Comparison of ENCODE assay signal across 8 cellular contexts in the genomic region with DNA sequence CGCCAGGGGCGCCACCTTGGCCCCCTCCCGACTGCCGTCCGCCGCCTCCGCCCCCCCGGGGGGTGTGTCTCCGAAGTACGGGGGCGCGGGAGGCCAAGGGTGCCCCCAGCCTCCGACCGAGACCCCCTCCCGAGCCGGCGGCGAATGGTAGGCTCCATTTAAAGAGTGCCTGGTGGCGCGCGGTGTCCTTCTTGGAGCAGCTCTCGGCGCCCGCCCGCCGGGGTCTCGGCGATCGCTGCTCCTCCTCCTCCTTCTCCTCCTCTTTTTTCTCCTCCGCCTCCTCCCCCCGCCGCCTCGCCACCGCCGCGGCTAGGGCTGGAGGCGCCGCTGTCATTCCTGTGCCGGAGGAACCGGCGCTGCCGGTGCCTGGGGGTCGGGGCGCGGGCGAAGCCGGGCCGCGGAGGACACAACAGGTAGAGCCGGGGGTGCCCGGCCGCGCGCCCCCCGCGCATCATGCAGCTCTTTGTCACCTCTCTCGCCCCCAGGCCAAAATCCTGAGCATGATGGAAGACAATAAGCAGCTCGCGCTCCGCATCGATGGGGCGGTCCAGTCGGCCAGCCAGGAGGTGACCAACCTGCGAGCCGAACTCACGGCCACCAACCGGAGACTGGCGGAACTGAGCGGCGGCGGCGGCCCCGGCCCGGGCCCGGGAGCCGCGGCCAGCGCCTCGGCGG. TPM values are rescaled to one million over a fixed set of nuclear protein-coding genes. Genes with fewer than 3 reads are reported as not detected.
DNase-seq lines count a peak whose midpoint lies in the region; ATAC-seq and TF ChIP-seq lines count a peak whose summit lies in the region.

A gene (plus strand): TSS at position 188 of the 675 bp plus-strand sequence.

- H3K18ac ChIP-seq in trophoblast cell (ENCODE audit: low read length): peak within 1 kb of the TSS; percentile 43

- H3K4me2 ChIP-seq in trophoblast cell (ENCODE audit: low read length): peak within 1 kb of the TSS; percentile 95

- WGBS in trophoblast cell (ENCODE audit: extremely low coverage, insufficient coverage, insufficient read length): no CpG with 5 or more reads among the region's 80 CpGs

- H2BK5ac ChIP-seq in trophoblast cell (ENCODE audit: low read depth, low read length, poor library complexity): peak within 1 kb of the TSS; percentile 96

- H2AK5ac ChIP-seq in trophoblast cell (ENCODE audit: low read length): no peak within 1 kb of the TSS

- no peak for TF ChIP-seq POLR2A in erythroblast (IDR thresholded peaks at IDR 0.05; ENCODE audit: low read length)

- H3K36me3 ChIP-seq in trophoblast cell (ENCODE audit: control insufficient read depth in 1 of 2, insufficient read depth in 2 of 2, low read length in 2 of 2): no peaks in the 10 kb centered on the region

- peak within 1 kb of the TSS; percentile 42 for H2BK12ac ChIP-seq in trophoblast cell (ENCODE audit: low read length)

- peaks cover 3% of the 10 kb centered on the region for H3K9me3 ChIP-seq in trophoblast cell (ENCODE audit: insufficient read depth, low read depth, low read length)

- H2AFZ ChIP-seq in trophoblast cell (ENCODE audit: insufficient read depth, low read length, poor library complexity): peak within 1 kb of the TSS; percentile 90

- no peak for ATAC-seq in GM21529 (IDR thresholded peaks at IDR 0.05; ENCODE audit: unreplicated experiment)

- peak within 1 kb of the TSS; percentile 54 for H3K4me3 ChIP-seq in GM08714 (ENCODE audit: low read length)
- H3K4me3 ChIP-seq in trophoblast cell (ENCODE audit: low read depth, low read length): peak within 1 kb of the TSS; percentile 81

- H3K9ac ChIP-seq in trophoblast cell (ENCODE audit: low read length): peak within 1 kb of the TSS; percentile 50

- peak within 1 kb of the TSS; percentile 61 for H3K14ac ChIP-seq in trophoblast cell (ENCODE audit: low read length)

- H3K23ac ChIP-seq in trophoblast cell (ENCODE audit: low read length): no peak within 1 kb of the TSS

- H3K79me2 ChIP-seq in trophoblast cell (ENCODE audit: control insufficient read depth, insufficient read depth, low read length, poor library complexity): peaks cover 12% of the 10 kb centered on the region

- H3K27ac ChIP-seq in trophoblast cell (ENCODE audit: low read depth, low read length): peak within 1 kb of the TSS; percentile 74

- peaks cover 19% of the 10 kb centered on the region for H3K79me1 ChIP-seq in trophoblast cell (ENCODE audit: low read length)

- H4K91ac ChIP-seq in trophoblast cell (ENCODE audit: low read depth, low read length): peak within 1 kb of the TSS; percentile 96

- peaks cover 0 to 19% of the 10 kb centered on the region in 2 experiments for H3K4me1 ChIP-seq in trophoblast cell (ENCODE audit: control insufficient read depth in 1 of 2, insufficient read depth in 2 of 2, low read length in 2 of 2)

- peak within 1 kb of the TSS; percentile 73 for H4K12ac ChIP-seq in trophoblast cell (ENCODE audit: low read depth, low read length)

- H3K27me3 ChIP-seq in trophoblast cell (ENCODE audit: insufficient read depth, low read length): no peaks in the 10 kb centered on the region

- DNase-seq in NCI-H510A treated with DMSO at 0.1 percent for 48 hours (lab: John Stamatoyannopoulos, UW): peak; percentile 83
- peak; percentile 8 for DNase-seq in glomerular visceral epithelial cell (ENCODE audit: extremely low spot score)
- peak; percentile 65 to 79 for DNase-seq in trophoblast cell
- DNase-seq in erythroblast (lab: John Stamatoyannopoulos, UW): no peak
- DNase-seq in OCI-M2 (lab: John Stamatoyannopoulos, UW; ENCODE audit: unreplicated experiment): no peak
- no peak for DNase-seq in DMS53 treated with DMSO at 0.1 percent for 48 hours (lab: John Stamatoyannopoulos, UW; ENCODE audit: unreplicated experiment)

- peak within 1 kb of the TSS; percentile 52 for H4K8ac ChIP-seq in trophoblast cell (ENCODE audit: low read depth, low read length)

- H3K4ac ChIP-seq in trophoblast cell (ENCODE audit: low read depth, low read length): peak within 1 kb of the TSS; percentile 85

- H2BK120ac ChIP-seq in trophoblast cell (ENCODE audit: insufficient read depth, low read length, poor library complexity): peak within 1 kb of the TSS; percentile 86

RNA-seq across cellular contexts. Expression of the gene that starts here (rescaled TPM):
- polyA plus RNA-seq in trophoblast cell (2013): 25.4 and 25.6 TPM in 2 replicates

Comparison
In these comparisons a context has a peak if more than half of its experiments do, and no peak if none do; other contexts are left out.
1. DNase-seq: peak in NCI-H510A treated with DMSO at 0.1 percent for 48 hours (single experiment), glomerular visceral epithelial cell (single experiment) and trophoblast cell (2 of 2); none in erythroblast (0 of 2), OCI-M2 (single experiment) and DMS53 treated with DMSO at 0.1 percent for 48 hours (single experiment).